In genomic region chr9:34375901-34376595, GRCh38 we compare ENCODE assay signal across 8 cellular contexts. TPM values are rescaled to one million over a fixed set of nuclear protein-coding genes. Genes with fewer than 3 reads are reported as not detected.
DNase-seq lines count a peak whose midpoint lies in the region; ATAC-seq and TF ChIP-seq lines count a peak whose summit lies in the region.

No MANE protein-coding gene starts in this region.

- DNase-seq in 8988T (peak; percentile 89), GM13976 (ENCODE audit: low spot score) (peak; percentile 62), NCI-H1092 treated with DMSO at 0.1 percent for 48 hours (lab: John Stamatoyannopoulos, UW) (peak; percentile 56), epithelial cell of proximal tubule (ENCODE audit: low read depth) (no peak), mucosa of descending colon (peak; percentile 78 to 85 (median 83)), SIG-M5 treated with dmso at 0.1 percent for 504 hours (lab: John Stamatoyannopoulos, UW; ENCODE audit: unreplicated experiment) (no peak)
- DNase-seq in activated CD8-positive, alpha-beta T cell treated with anti-CD3 and anti-CD28 coated beads, Interleukin-2, amount 10 ng/mL, durations not matched to agents 7 days and 5 days: peak; percentile 77

- peak; percentile 20 for ATAC-seq in activated CD8-positive, alpha-beta T cell treated with anti-CD3 and anti-CD28 coated beads, Interleukin-2, amount 10 ng/mL, durations not matched to agents 7 days and 5 days
- ATAC-seq in mucosa of descending colon: peak; percentile 53

- peaks cover 7% of the 10 kb centered on the region for H3K27me3 Mint-ChIP-seq in activated CD8-positive, alpha-beta T cell treated with anti-CD3 and anti-CD28 coated beads, Interleukin-2, amount 10 ng/mL, durations not matched to agents 7 days and 5 days (ENCODE audit: low read depth)

- peak overlapping the region; percentile 90 for H3K27ac Mint-ChIP-seq in activated CD8-positive, alpha-beta T cell treated with anti-CD3 and anti-CD28 coated beads, Interleukin-2, amount 10 ng/mL, durations not matched to agents 7 days and 5 days

- no peaks in the 10 kb centered on the region for H3K27me3 ChIP-seq in thymus (ENCODE audit: control insufficient read depth, insufficient read depth)

- H3K36me3 Mint-ChIP-seq in activated CD8-positive, alpha-beta T cell treated with anti-CD3 and anti-CD28 coated beads, Interleukin-2, amount 10 ng/mL, durations not matched to agents 7 days and 5 days (ENCODE audit: low read depth): peaks cover 16% of the 10 kb centered on the region

- CTCF ChIA-PET in activated CD8-positive, alpha-beta T cell treated with anti-CD3 and anti-CD28 coated beads, Interleukin-2, amount 10 ng/mL, durations not matched to agents 7 days and 5 days (lab: Charles Lee): interaction anchor here (1.0 to 9.8 kb wide), 5 partner anchors 41 to 597 kb away, joined by 3 to 193 read pairs (median 5); no protein-coding TSS in a partner anchor

- no peaks in the 10 kb centered on the region for H3K9me3 ChIP-seq in mucosa of descending colon
- peaks cover 4% of the 10 kb centered on the region for H3K9me3 ChIP-seq in thymus (ENCODE audit: control insufficient read depth)

- 5% methylated on average over 22 of the region's 22 CpGs for WGBS in thymus

- in situ Hi-C loops in GM13976 (cut with MboI; ENCODE audit: low sequenced_read_pairs, unreplicated experiment): no loop called here

- H3K4me3 Mint-ChIP-seq in activated CD8-positive, alpha-beta T cell treated with anti-CD3 and anti-CD28 coated beads, Interleukin-2, amount 10 ng/mL, durations not matched to agents 7 days and 5 days: peak overlapping the region; percentile 97

- POLR2A ChIA-PET in activated CD8-positive, alpha-beta T cell treated with anti-CD3 and anti-CD28 coated beads, Interleukin-2, amount 10 ng/mL, durations not matched to agents 7 days and 5 days (lab: Charles Lee): no interaction called here

- TF ChIP-seq CTCF in GM13976 (IDR thresholded peaks at IDR 0.05; ENCODE audit: borderline replicate concordance, control extremely low read depth, extremely low read depth, insufficient read depth, missing control alignments) (no peak), epithelial cell of proximal tubule (conservative IDR thresholded peaks at IDR 0.05; ENCODE audit: low read depth, low read length) (peak; percentile 42), mucosa of descending colon (IDR thresholded peaks at IDR 0.05) (peak; percentile 9)

- intact Hi-C loops in mucosa of descending colon (cut with DNase I, micrococcal nuclease): no loop called here

- H3K4me3 ChIP-seq in epithelial cell of proximal tubule (ENCODE audit: low read depth, low read length) (peak overlapping the region; percentile 66), mucosa of descending colon (peak overlapping the region; percentile 77), thymus (ENCODE audit: low read length) (peak overlapping the region; percentile 54)

- H3K36me3 ChIP-seq in mucosa of descending colon (ENCODE audit: low read depth) (no peaks in the 10 kb centered on the region), thymus (ENCODE audit: control insufficient read depth, insufficient read depth) (peaks cover 5% of the 10 kb centered on the region)

- no peak overlapping the region for H3K27ac ChIP-seq in thymus (ENCODE audit: low read depth)

- H3K9me3 Mint-ChIP-seq in activated CD8-positive, alpha-beta T cell treated with anti-CD3 and anti-CD28 coated beads, Interleukin-2, amount 10 ng/mL, durations not matched to agents 7 days and 5 days (ENCODE audit: insufficient read depth): peaks cover 4% of the 10 kb centered on the region

- H3K4me1 ChIP-seq in mucosa of descending colon (ENCODE audit: low read depth) (peaks cover 27% of the 10 kb centered on the region), thymus (ENCODE audit: control insufficient read depth, insufficient read depth, low read length) (peaks cover 7% of the 10 kb centered on the region)

- peaks cover 48% of the 10 kb centered on the region for H3K4me1 Mint-ChIP-seq in activated CD8-positive, alpha-beta T cell treated with anti-CD3 and anti-CD28 coated beads, Interleukin-2, amount 10 ng/mL, durations not matched to agents 7 days and 5 days (ENCODE audit: low read depth)

RNA-seq across cellular contexts. Expression of gene MYORG, which starts 0.7 kb away (rescaled TPM):
- 1 to 10 TPM; 8.8 to 9.1 TPM for total RNA-seq in activated CD8-positive, alpha-beta T cell treated with anti-CD3 and anti-CD28 coated beads, Interleukin-2, amount 10 ng/mL, durations not matched to agents 7 days and 5 days
- total RNA-seq in epithelial cell of proximal tubule (2.9 and 6.6 TPM in 2 replicates), mucosa of descending colon (10 to 100 TPM; 48.8 to 88.2 (median 63.4) TPM)
- polyA plus RNA-seq in thymus: 1.3 TPM

RNA-seq across cellular contexts. Expression of gene NUDT2, which starts 46.7 kb away (rescaled TPM):
- total RNA-seq in activated CD8-positive, alpha-beta T cell treated with anti-CD3 and anti-CD28 coated beads, Interleukin-2, amount 10 ng/mL, durations not matched to agents 7 days and 5 days: 10 to 100 TPM; 28.9 to 31.6 TPM
- total RNA-seq in epithelial cell of proximal tubule (16.3 and 31.1 TPM in 2 replicates), mucosa of descending colon (10 to 100 TPM; 14.9 to 19.9 (median 17.2) TPM)
- polyA plus RNA-seq in thymus: 33.9 TPM

RNA-seq across cellular contexts. Expression of gene KIF24, which starts 47.0 kb away (rescaled TPM):
- 10 to 100 TPM; 11.2 to 11.4 TPM for total RNA-seq in activated CD8-positive, alpha-beta T cell treated with anti-CD3 and anti-CD28 coated beads, Interleukin-2, amount 10 ng/mL, durations not matched to agents 7 days and 5 days
- total RNA-seq in epithelial cell of proximal tubule: 2.2 and 5.2 TPM in 2 replicates
- total RNA-seq in mucosa of descending colon: 1 to 10 TPM; 1.3 to 2.8 (median 1.8) TPM
- 0.57 TPM for polyA plus RNA-seq in thymus

Comparison
In these comparisons a context has a peak if more than half of its experiments do, and no peak if none do; other contexts are left out.
1. DNase-seq: peak in 8988T (single experiment), GM13976 (single experiment), NCI-H1092 treated with DMSO at 0.1 percent for 48 hours (single experiment), activated CD8-positive, alpha-beta T cell treated with anti-CD3 and anti-CD28 coated beads, Interleukin-2, amount 10 ng/mL, durations not matched to agents 7 days and 5 days (single experiment) and mucosa of descending colon (3 of 3); none in epithelial cell of proximal tubule (single experiment) and SIG-M5 treated with dmso at 0.1 percent for 504 hours (single experiment).
2. Peak in every context shown above with its lines, with median percentiles within 50 percentile points of each other: H3K4me3 ChIP-seq.